In the genomic region with DNA sequence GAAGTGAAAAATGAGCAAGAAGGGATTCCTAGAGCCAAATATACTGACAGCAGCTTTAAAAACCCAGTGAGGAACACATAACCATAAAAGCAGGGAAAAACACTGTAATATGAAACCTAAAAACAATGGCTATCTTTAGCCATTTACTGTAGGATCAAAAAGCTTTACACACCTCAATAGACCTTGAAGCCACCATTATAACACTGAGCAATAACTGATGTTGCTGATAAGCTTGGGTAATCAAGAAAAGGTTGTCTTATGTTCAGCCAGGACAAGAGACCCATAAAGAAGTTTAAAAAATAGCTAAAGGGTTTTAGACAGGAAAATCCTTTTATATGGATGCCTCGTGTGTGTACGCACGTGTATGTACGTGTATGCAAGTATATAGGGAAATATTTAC, we compare ENCODE assay signal across 2 cellular contexts.
A peak's percentile ranks its signal among the peaks of the same experiment; 100 is the strongest.
TF ChIP-seq lines count a peak whose summit lies in the region.

No MANE protein-coding gene starts in this region.

TF ChIP-seq in HCT116, 20 proteins besides CTCF, POLR2A, EP300 and RAD21:
- TF ChIP-seq, protein P1, sequence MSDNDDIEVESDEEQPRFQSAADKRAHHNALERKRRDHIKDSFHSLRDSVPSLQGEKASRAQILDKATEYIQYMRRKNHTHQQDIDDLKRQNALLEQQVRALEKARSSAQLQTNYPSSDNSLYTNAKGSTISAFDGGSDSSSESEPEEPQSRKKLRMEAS (IDR thresholded peaks at IDR 0.05) = no peak
- TF ChIP-seq YY1 (IDR thresholded peaks at IDR 0.05; ENCODE audit: extremely low read depth, insufficient replicate concordance, low read depth, low read length) = no peak
- TF ChIP-seq TCF7L2 (IDR thresholded peaks at IDR 0.05; ENCODE audit: borderline replicate concordance, extremely low read depth, insufficient read depth, insufficient read length) = peak; percentile 70
TF ChIP-seq in HCT116: peak in this region for 1.

TF ChIP-seq in endothelial cell of umbilical vein, 7 proteins besides CTCF, POLR2A, EP300 and RAD21:
- TF ChIP-seq, protein P1 (IDR thresholded peaks at IDR 0.05; ENCODE audit: insufficient read depth, insufficient read length) = no peak
- TF ChIP-seq MYC (IDR thresholded peaks at IDR 0.05; ENCODE audit: low read depth, low read length) (no peak), FOS (IDR thresholded peaks at IDR 0.05; ENCODE audit: borderline replicate concordance, insufficient read depth, low read length) (no peak)
TF ChIP-seq in endothelial cell of umbilical vein: peak in this region for 0.
